ENCODE assay signal across 16 cellular contexts in the genomic region with DNA sequence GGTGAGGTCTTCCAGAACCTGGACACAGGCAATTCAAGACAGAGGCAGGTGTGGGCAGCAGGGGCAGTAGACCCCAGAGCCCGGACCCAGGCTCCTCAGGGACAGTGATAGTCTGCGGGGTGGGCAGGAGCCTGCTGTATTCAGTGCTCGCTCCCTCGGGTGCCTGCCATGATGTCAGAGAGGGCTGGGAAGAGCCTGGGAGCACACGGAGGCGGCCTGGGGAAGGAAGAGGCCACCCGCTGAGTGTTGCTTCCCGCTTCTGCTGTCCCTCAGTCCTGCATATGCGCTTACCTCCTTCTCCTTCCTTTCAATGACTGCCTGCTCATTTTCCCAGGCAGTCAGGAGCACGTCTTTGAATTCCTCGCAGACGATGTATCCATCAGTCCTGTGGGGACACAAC. TPM values are rescaled to one million over a fixed set of nuclear protein-coding genes. Genes with fewer than 3 reads are reported as not detected.
DNase-seq lines count a peak whose midpoint lies in the region; ATAC-seq, FAIRE-seq and TF ChIP-seq lines count a peak whose summit lies in the region.
"Had no signal": no experiment of that assay in that cellular context is flagged by ENCODE, and none has a peak within 500 bp of the region (broad histone marks: within the 10 kb centered on the region; RNA-seq: fewer than 3 reads in every experiment).

No MANE protein-coding gene starts in this region.

- H3K27me3 ChIP-seq in breast epithelium (no peaks in the 10 kb centered on the region), aorta (ENCODE audit: control insufficient read depth in 1 of 2, insufficient read depth in 2 of 2, low read length in 1 of 2) (no peaks in the 10 kb centered on the region)
- H3K27me3 ChIP-seq in naive thymus-derived CD4-positive, alpha-beta T cell (ENCODE audit: control insufficient read depth in 2 of 2, insufficient read depth in 2 of 2, low read length in 2 of 2), result no peaks in the 10 kb centered on the region

- no peaks in the 10 kb centered on the region for H3K27me3 Mint-ChIP-seq in stimulated activated naive CD8-positive, alpha-beta T cell treated with anti-CD3 and anti-CD28 coated beads, Interleukin-15, amount 100 ng/mL, for 72 hours
- no peaks in the 10 kb centered on the region for H3K27me3 Mint-ChIP-seq in naive thymus-derived CD4-positive, alpha-beta T cell

- peaks cover 31% of the 10 kb centered on the region for H3K4me1 Mint-ChIP-seq in stimulated activated naive CD8-positive, alpha-beta T cell treated with anti-CD3 and anti-CD28 coated beads, Interleukin-15, amount 100 ng/mL, for 72 hours
- peaks cover 18 to 38% (median 32%) of the 10 kb centered on the region in 7 donors for H3K4me1 Mint-ChIP-seq in naive thymus-derived CD4-positive, alpha-beta T cell

- H3K27ac ChIP-seq in breast epithelium, result peak overlapping the region; percentile 36 to 42
- no peak overlapping the region for H3K27ac ChIP-seq in naive thymus-derived CD4-positive, alpha-beta T cell (ENCODE audit: low read depth, low read length)
- peak overlapping the region; percentile 28 to 66 for H3K27ac ChIP-seq in aorta (ENCODE audit: low read depth in 1 of 2, low read length in 2 of 2)
- H3K27ac ChIP-seq: WERI-Rb-1 had no signal

- H3K9me3 Mint-ChIP-seq in stimulated activated naive CD8-positive, alpha-beta T cell treated with anti-CD3 and anti-CD28 coated beads, Interleukin-15, amount 100 ng/mL, for 72 hours, result no peaks in the 10 kb centered on the region
- H3K9me3 Mint-ChIP-seq in naive thymus-derived CD4-positive, alpha-beta T cell, result peaks cover 0 to 2% (median 0%) of the 10 kb centered on the region in 11 donors

- peaks cover 3 to 42% (median 12%) of the 10 kb centered on the region in 5 donors for H3K36me3 Mint-ChIP-seq in naive thymus-derived CD4-positive, alpha-beta T cell

- POLR2A ChIA-PET in naive thymus-derived CD4-positive, alpha-beta T cell (lab: Charles Lee), result interaction anchor here (4.9 to 7.2 kb wide), 2 partner anchors 22 to 31 kb away, joined by 36 to 96 read pairs; a partner anchor contains a TSS

- ATAC-seq in stimulated activated naive CD8-positive, alpha-beta T cell treated with anti-CD3 and anti-CD28 coated beads, Interleukin-15, amount 100 ng/mL, for 72 hours, result no peak
- ATAC-seq in stimulated activated naive CD8-positive, alpha-beta T cell treated with anti-CD3 and anti-CD28 coated beads, Interleukin-15, Interleukin-2, amounts not matched to agents 100 U/mL and 50 U/mL, for 24 hours, result no peak
- no peak for ATAC-seq in naive thymus-derived CD4-positive, alpha-beta T cell
- ATAC-seq in aorta (ENCODE audit: low FRiP score) (no peak), HG02884 (IDR thresholded peaks at IDR 0.05; ENCODE audit: unreplicated experiment) (no peak)

- no peak for TF ChIP-seq CTCF in breast epithelium (IDR thresholded peaks at IDR 0.05)

- H3K4me3 ChIP-seq in breast epithelium (no peak overlapping the region), aorta (ENCODE audit: low read length in 2 of 2) (no peak overlapping the region)
- no peak overlapping the region for H3K4me3 ChIP-seq in naive thymus-derived CD4-positive, alpha-beta T cell (ENCODE audit: low read length)

- no peak for FAIRE-seq in urothelium cell line (lab: Jason Lieb, UNC)

- no peak for DNase-seq in stimulated activated naive CD8-positive, alpha-beta T cell treated with anti-CD3 and anti-CD28 coated beads, Interleukin-15, amount 100 ng/mL, for 72 hours
- DNase-seq in stimulated activated naive CD8-positive, alpha-beta T cell treated with anti-CD3 and anti-CD28 coated beads, Interleukin-15, Interleukin-2, amounts not matched to agents 100 U/mL and 50 U/mL, for 24 hours, result no peak
- DNase-seq in breast epithelium (ENCODE audit: low spot score in 2 of 2) (no peak), aorta (no peak), urothelium cell line (ENCODE audit: low spot score) (no peak), MV-4-11 (lab: John Stamatoyannopoulos, UW) (no peak)
- DNase-seq in naive thymus-derived CD4-positive, alpha-beta T cell, result peak in 1 of 9 donors; percentile 17
- DNase-seq: activated T-cell treated with anti-CD3 and anti-CD28 coated beads for 4 hours; DMS53; effector memory CD4-positive, alpha-beta T cell; foreskin melanocyte; NCI-H2171; posterior cingulate gyrus; trophoblast cell; WERI-Rb-1 had no signal

- H3K36me3 ChIP-seq in breast epithelium, result no peaks in the 10 kb centered on the region
- H3K36me3 ChIP-seq in naive thymus-derived CD4-positive, alpha-beta T cell (ENCODE audit: control insufficient read depth in 2 of 3, insufficient read depth in 3 of 3, low read length in 3 of 3), result peaks cover 0 to 62% (median 14%) of the 10 kb centered on the region in 3 experiments
- H3K36me3 ChIP-seq in aorta (ENCODE audit: control insufficient read depth in 1 of 2, insufficient read depth in 2 of 2, low read length in 1 of 2), result peaks cover 0 to 4% of the 10 kb centered on the region in 2 donors

- H3K4me3 Mint-ChIP-seq in stimulated activated naive CD8-positive, alpha-beta T cell treated with anti-CD3 and anti-CD28 coated beads, Interleukin-15, amount 100 ng/mL, for 72 hours, result no peak overlapping the region
- no peak overlapping the region for H3K4me3 Mint-ChIP-seq in naive thymus-derived CD4-positive, alpha-beta T cell

- CTCF ChIA-PET in naive thymus-derived CD4-positive, alpha-beta T cell (lab: Charles Lee), result no interaction called here

- peak overlapping the region; percentile 54 to 69 for H3K27ac Mint-ChIP-seq in stimulated activated naive CD8-positive, alpha-beta T cell treated with anti-CD3 and anti-CD28 coated beads, Interleukin-15, amount 100 ng/mL, for 72 hours
- peak overlapping the region; percentile 76 to 100 (median 97) for H3K27ac Mint-ChIP-seq in naive thymus-derived CD4-positive, alpha-beta T cell

- intact Hi-C loops in breast epithelium (cut with DNase I; ENCODE audit: low total_unique reads), result no loop called here
- intact Hi-C loops in naive thymus-derived CD4-positive, alpha-beta T cell (cut with micrococcal nuclease), result loop anchor here in 1 of 2 donors (10.0 kb wide), 1 partner anchor 493 kb away; no protein-coding TSS in a partner anchor
- intact Hi-C loops in aorta (cut with DNase I), result loop anchor here in 1 of 2 donors (2.0 to 10.0 kb wide), 2 partner anchors 31 to 257 kb away; a partner anchor contains a TSS

- H3K4me1 ChIP-seq in breast epithelium (peaks cover 19 to 21% of the 10 kb centered on the region in 2 donors), aorta (ENCODE audit: control insufficient read depth in 1 of 2, insufficient read depth in 2 of 2, low read length in 2 of 2) (peaks cover 2 to 4% of the 10 kb centered on the region in 2 donors)
- peaks cover 28 to 29% of the 10 kb centered on the region in 2 donors for H3K4me1 ChIP-seq in naive thymus-derived CD4-positive, alpha-beta T cell (ENCODE audit: control insufficient read depth in 2 of 2, insufficient read depth in 2 of 2, low read length in 2 of 2)

- WGBS in aorta, 2 donors, result 86% methylated on average over 12 of the region's 12 CpGs

- H3K9me3 ChIP-seq in breast epithelium (no peaks in the 10 kb centered on the region), aorta (ENCODE audit: control insufficient read depth, low read length) (no peaks in the 10 kb centered on the region)
- H3K9me3 ChIP-seq in naive thymus-derived CD4-positive, alpha-beta T cell (ENCODE audit: control insufficient read depth in 2 of 3, low read length in 3 of 3), result no peaks in the 10 kb centered on the region

- no peak for TF ChIP-seq POLR2A in breast epithelium (IDR thresholded peaks at IDR 0.05)

RNA-seq across cellular contexts. Expression of a gene that starts 22.8 kb away (rescaled TPM):
- 100 to 1,000 TPM in 1 of 3 donors, 10 to 100 TPM in 2; 90.5 to 170 (median 93.4) TPM for total RNA-seq in breast epithelium
- 10 to 100 TPM; 30.1 to 54.8 (median 46.5) TPM for total RNA-seq in naive thymus-derived CD4-positive, alpha-beta T cell
- 10 to 100 TPM; 55.6 to 55.8 TPM for polyA plus RNA-seq in naive thymus-derived CD4-positive, alpha-beta T cell
- total RNA-seq in aorta, result 100 to 1,000 TPM; 110 to 132 TPM
- polyA plus RNA-seq in aorta, result 100 to 1,000 TPM in 1 of 2 donors, 10 to 100 TPM in 1; 52.0 to 102 TPM

RNA-seq across cellular contexts. Expression of a gene that starts 22.9 kb away (rescaled TPM):
- total RNA-seq in breast epithelium, result 10 to 100 TPM; 15.1 to 19.9 (median 17.9) TPM
- 10 to 100 TPM in 1 of 5 experiments, 1 to 10 TPM in 4; 3.3 to 14.1 (median 8.4) TPM for total RNA-seq in naive thymus-derived CD4-positive, alpha-beta T cell
- 10 to 100 TPM in 1 of 2 donors, 1 to 10 TPM in 1; 9.8 to 12.6 TPM for polyA plus RNA-seq in naive thymus-derived CD4-positive, alpha-beta T cell
- 1 to 10 TPM; 7.5 to 9.4 TPM for total RNA-seq in aorta
- polyA plus RNA-seq in aorta, result 10 to 100 TPM in 1 of 2 donors, 1 to 10 TPM in 1; 8.6 to 12.0 TPM

RNA-seq across cellular contexts. Expression of a gene that starts 30.8 kb away (rescaled TPM):
- total RNA-seq in breast epithelium (10 to 100 TPM; 57.4 to 74.2 (median 61.3) TPM), aorta (10 to 100 TPM; 29.7 to 36.7 TPM)
- total RNA-seq in naive thymus-derived CD4-positive, alpha-beta T cell, result 10 to 100 TPM; 56.3 to 94.8 (median 78.1) TPM
- polyA plus RNA-seq in naive thymus-derived CD4-positive, alpha-beta T cell, result 10 to 100 TPM; 50.0 to 54.2 TPM
- 10 to 100 TPM; 14.3 to 37.1 TPM for polyA plus RNA-seq in aorta

RNA-seq across cellular contexts. Expression of a gene that starts 31.0 kb away (rescaled TPM):
- total RNA-seq in breast epithelium, result 10 to 100 TPM; 10.5 to 11.5 (median 11.5) TPM
- total RNA-seq in naive thymus-derived CD4-positive, alpha-beta T cell, result 10 to 100 TPM in 1 of 5 experiments, 1 to 10 TPM in 4; 6.0 to 14.1 (median 8.0) TPM
- 10 to 100 TPM; 10.5 to 26.2 TPM for polyA plus RNA-seq in naive thymus-derived CD4-positive, alpha-beta T cell
- 1 to 10 TPM; 7.1 to 9.0 TPM for total RNA-seq in aorta
- 10 to 100 TPM; 11.4 to 19.5 TPM for polyA plus RNA-seq in aorta
